ENCODE assay signal across 36 cellular contexts in genomic region chr22:33940741-33941140, GRCh38.
"Had no signal": no experiment of that assay in that cellular context is flagged by ENCODE, and none has a peak within 500 bp of the region (broad histone marks: within the 10 kb centered on the region; RNA-seq: fewer than 3 reads in every experiment).

No MANE protein-coding gene starts in this region.

- H3K27me3 ChIP-seq: ascending aorta had no signal

- H3K27ac Mint-ChIP-seq: activated CD4-positive, alpha-beta memory T cell treated with anti-CD3 and anti-CD28 coated beads for 36 hours; activated CD4-positive, alpha-beta T cell treated with anti-CD3 and anti-CD28 coated beads for 36 hours; activated CD4-positive, alpha-beta T cell treated with anti-CD3 and anti-CD28 coated beads, Interleukin-2, amount 10 ng/mL, durations not matched to agents 24 days and 14 days; activated CD8-positive, alpha-beta T cell treated with anti-CD3 and anti-CD28 coated beads for 36 hours; activated naive CD4-positive, alpha-beta T cell treated with anti-CD3 and anti-CD28 coated beads, Interleukin-2, amount 10 ng/mL, durations not matched to agents 7 days and 5 days; activated naive CD4-positive, alpha-beta T cell treated with anti-CD3 and anti-CD28 coated beads, Interleukin-2, amount 50 U/mL, for 24 hours; activated naive CD8-positive, alpha-beta T cell; activated naive CD8-positive, alpha-beta T cell treated with anti-CD3 and anti-CD28 coated beads, Interleukin-2, amount 10 ng/mL, durations not matched to agents 7 days and 5 days; activated naive CD8-positive, alpha-beta T cell treated with anti-CD3 and anti-CD28 coated beads, Interleukin-2, amount 50 U/mL, for 24 hours; activated T-cell treated with anti-CD3 and anti-CD28 coated beads, Interleukin-2, amount 50 U/mL, for 72 hours; activated T-helper 1 cell treated with anti-CD3 and anti-CD28 coated beads, Interleukin-12 subunit alpha, Interleukin-12 subunit beta, Interleukin-2, Interleukin-4 antibody, amounts not matched to agents 30 ng/mL and 10 ng/mL and 1 ng/mL, durations not matched to agents 14 hours and 24 hours and 36 hours; activated T-helper 2 cell treated with anti-CD3 and anti-CD28 coated beads, Interferon-gamma antibody, Interleukin-2, Interleukin-4, amounts not matched to agents 10 μg/mL and 5 μg/mL and 100 μg/mL, durations not matched to agents 14 hours and 24 hours and 36 hours; brain; T-helper 1 cell treated with Interleukin-12 subunit alpha and Interleukin-12 subunit beta and Interleukin-4 antibody, amounts not matched to agents 30 μg/mL and 1 μg/mL, for 36 hours; T-helper 2 cell treated with Interferon-gamma antibody and Interleukin-4, amounts not matched to agents 5 μg/mL and 100 μg/mL, for 36 hours; WTC11 had no signal

- H3K9me3 Mint-ChIP-seq: activated naive CD4-positive, alpha-beta T cell treated with anti-CD3 and anti-CD28 coated beads, Interleukin-2, amount 50 U/mL, for 24 hours had no signal

- H3K27ac ChIP-seq: ascending aorta, WERI-Rb-1 had no signal

- H3K36me3 ChIP-seq: ascending aorta, WERI-Rb-1 had no signal

- H3K4me3 Mint-ChIP-seq: activated CD4-positive, alpha-beta memory T cell treated with anti-CD3 and anti-CD28 coated beads for 36 hours; activated CD4-positive, alpha-beta T cell treated with anti-CD3 and anti-CD28 coated beads for 36 hours; activated CD4-positive, alpha-beta T cell treated with anti-CD3 and anti-CD28 coated beads, Interleukin-2, amount 10 ng/mL, durations not matched to agents 24 days and 14 days; activated CD8-positive, alpha-beta T cell treated with anti-CD3 and anti-CD28 coated beads for 36 hours; activated naive CD4-positive, alpha-beta T cell treated with anti-CD3 and anti-CD28 coated beads, Interleukin-2, amount 10 ng/mL, durations not matched to agents 7 days and 5 days; activated naive CD4-positive, alpha-beta T cell treated with anti-CD3 and anti-CD28 coated beads, Interleukin-2, amount 50 U/mL, for 24 hours; activated naive CD8-positive, alpha-beta T cell; activated naive CD8-positive, alpha-beta T cell treated with anti-CD3 and anti-CD28 coated beads, Interleukin-2, amount 10 ng/mL, durations not matched to agents 7 days and 5 days; activated naive CD8-positive, alpha-beta T cell treated with anti-CD3 and anti-CD28 coated beads, Interleukin-2, amount 50 U/mL, for 24 hours; activated T-cell treated with anti-CD3 and anti-CD28 coated beads, Interleukin-2, amount 50 U/mL, for 4 hours; activated T-cell treated with anti-CD3 and anti-CD28 coated beads, Interleukin-2, amount 50 U/mL, for 72 hours; activated T-helper 1 cell treated with anti-CD3 and anti-CD28 coated beads, Interleukin-12 subunit alpha, Interleukin-12 subunit beta, Interleukin-2, Interleukin-4 antibody, amounts not matched to agents 30 ng/mL and 10 ng/mL and 1 ng/mL, durations not matched to agents 14 hours and 24 hours and 36 hours; brain; T-helper 1 cell treated with Interleukin-12 subunit alpha and Interleukin-12 subunit beta and Interleukin-4 antibody, amounts not matched to agents 30 μg/mL and 1 μg/mL, for 36 hours; T-helper 2 cell treated with Interferon-gamma antibody and Interleukin-4, amounts not matched to agents 5 μg/mL and 100 μg/mL, for 36 hours; WTC11 had no signal

- H3K4me1 ChIP-seq: ascending aorta had no signal

- ATAC-seq: activated CD4-positive, alpha-beta T cell treated with anti-CD3 and anti-CD28 coated beads for 36 hours; activated CD4-positive, CD25-positive, alpha-beta regulatory T cell treated with anti-CD3 and anti-CD28 coated beads, Interleukin-2, amount 50 U/mL, for 24 hours; activated CD8-positive, alpha-beta T cell treated with anti-CD3 and anti-CD28 coated beads for 36 hours; activated naive CD8-positive, alpha-beta T cell treated with anti-CD3 and anti-CD28 coated beads, Interleukin-2, amount 50 U/mL, for 24 hours; activated T-cell treated with anti-CD3 and anti-CD28 coated beads, Interleukin-2, amount 50 U/mL, for 4 hours; activated T-cell treated with anti-CD3 and anti-CD28 coated beads, Interleukin-2, amount 50 U/mL, for 72 hours; WTC11 had no signal

- H3K9me3 ChIP-seq: ascending aorta had no signal

- H3K4me3 ChIP-seq: ascending aorta had no signal

- H3K36me3 Mint-ChIP-seq: activated CD4-positive, alpha-beta memory T cell treated with anti-CD3 and anti-CD28 coated beads for 36 hours; activated naive CD4-positive, alpha-beta T cell treated with anti-CD3 and anti-CD28 coated beads, Interleukin-2, amount 10 ng/mL, durations not matched to agents 7 days and 5 days; activated naive CD4-positive, alpha-beta T cell treated with anti-CD3 and anti-CD28 coated beads, Interleukin-2, amount 50 U/mL, for 24 hours; activated naive CD8-positive, alpha-beta T cell; activated naive CD8-positive, alpha-beta T cell treated with anti-CD3 and anti-CD28 coated beads, Interleukin-2, amount 10 ng/mL, durations not matched to agents 7 days and 5 days; brain had no signal

- DNase-seq: activated CD4-positive, alpha-beta memory T cell treated with anti-CD3 and anti-CD28 coated beads for 36 hours; activated CD4-positive, alpha-beta T cell treated with anti-CD3 and anti-CD28 coated beads for 1 hour; activated CD4-positive, alpha-beta T cell treated with anti-CD3 and anti-CD28 coated beads for 36 hours; activated CD4-positive, alpha-beta T cell treated with anti-CD3 and anti-CD28 coated beads, Interleukin-2, amount 10 ng/mL, durations not matched to agents 24 days and 14 days; activated CD4-positive, alpha-beta T cell treated with anti-CD3 and anti-CD28 coated beads, Interleukin-2, amount 50 U/mL, for 1 hour; activated CD4-positive, alpha-beta T cell treated with anti-CD3 and anti-CD28 coated beads, Interleukin-2, amount 50 U/mL, for 4 hours; activated CD4-positive, CD25-positive, alpha-beta regulatory T cell; activated CD8-positive, alpha-beta memory T cell treated with anti-CD3 and anti-CD28 coated beads, Interleukin-2, amount 50 U/mL, for 4 hours; activated CD8-positive, alpha-beta T cell treated with anti-CD3 and anti-CD28 coated beads for 36 hours; activated effector memory CD4-positive, alpha-beta T cell treated with Interleukin-2 at 50 U/mL for 16 hours; activated gamma-delta T cell; activated naive CD4-positive, alpha-beta T cell treated with anti-CD3 and anti-CD28 coated beads, Interleukin-2, amount 10 ng/mL, durations not matched to agents 7 days and 5 days; activated naive CD4-positive, alpha-beta T cell treated with Interleukin-2 at 50 U/mL for 16 hours; activated naive CD8-positive, alpha-beta T cell treated with anti-CD3 and anti-CD28 coated beads, Interleukin-2, amount 10 ng/mL, durations not matched to agents 7 days and 5 days; activated naive CD8-positive, alpha-beta T cell treated with anti-CD3 and anti-CD28 coated beads, Interleukin-2, amount 50 U/mL, for 24 hours; activated T-cell treated with anti-CD3 and anti-CD28 coated beads for 4 hours; activated T-cell treated with anti-CD3 and anti-CD28 coated beads, Interleukin-2, amount 50 U/mL, for 1 hour; activated T-cell treated with anti-CD3 and anti-CD28 coated beads, Interleukin-2, amount 50 U/mL, for 4 hours; activated T-cell treated with anti-CD3 and anti-CD28 coated beads, Interleukin-2, amount 50 U/mL, for 72 hours; amygdala; anterior cingulate cortex; central memory CD4-positive, alpha-beta T cell; T-helper 1 cell; T-helper 2 cell; T-helper 9 cell; WERI-Rb-1 had no signal

- H3K4me1 Mint-ChIP-seq: activated CD4-positive, alpha-beta T cell treated with anti-CD3 and anti-CD28 coated beads for 36 hours; activated CD4-positive, alpha-beta T cell treated with anti-CD3 and anti-CD28 coated beads, Interleukin-2, amount 10 ng/mL, durations not matched to agents 24 days and 14 days; activated naive CD4-positive, alpha-beta T cell treated with anti-CD3 and anti-CD28 coated beads, Interleukin-2, amount 10 ng/mL, durations not matched to agents 7 days and 5 days; activated naive CD4-positive, alpha-beta T cell treated with anti-CD3 and anti-CD28 coated beads, Interleukin-2, amount 50 U/mL, for 24 hours; activated naive CD8-positive, alpha-beta T cell treated with anti-CD3 and anti-CD28 coated beads, Interleukin-2, amount 10 ng/mL, durations not matched to agents 7 days and 5 days; activated naive CD8-positive, alpha-beta T cell treated with anti-CD3 and anti-CD28 coated beads, Interleukin-2, amount 50 U/mL, for 24 hours; brain; WTC11 had no signal
